In genomic region chr11:45801723-45802315, GRCh38 we compare ENCODE assay signal across 11 cellular contexts. TPM values are rescaled to one million over a fixed set of nuclear protein-coding genes. Genes with fewer than 3 reads are reported as not detected.
A peak's percentile ranks its signal among the peaks of the same experiment; 100 is the strongest.
DNase-seq lines count a peak whose midpoint lies in the region; ATAC-seq, FAIRE-seq and TF ChIP-seq lines count a peak whose summit lies in the region.
"Had no signal": no experiment of that assay in that cellular context is flagged by ENCODE, and none has a peak within 500 bp of the region (broad histone marks: within the 10 kb centered on the region; RNA-seq: fewer than 3 reads in every experiment).

No MANE protein-coding gene starts in this region.

- peaks cover 0 to 5% (median 0%) of the 10 kb centered on the region in 11 donors for H3K9me3 Mint-ChIP-seq in naive thymus-derived CD4-positive, alpha-beta T cell
- no peaks in the 10 kb centered on the region for H3K9me3 Mint-ChIP-seq in T-helper 2 cell treated with Interferon-gamma antibody and Interleukin-4, amounts not matched to agents 5 μg/mL and 100 μg/mL, for 36 hours

- peaks cover 15% of the 10 kb centered on the region in 2 donors for H3K4me1 ChIP-seq in naive thymus-derived CD4-positive, alpha-beta T cell (ENCODE audit: control insufficient read depth in 2 of 2, insufficient read depth in 2 of 2, low read length in 2 of 2)
- peaks cover 0 to 12% of the 10 kb centered on the region in 2 donors for H3K4me1 ChIP-seq in uterus

- no peak for DNase-seq in GM12891 (ENCODE audit: insufficient read length, low spot score)
- DNase-seq in NCI-H226 = peak; percentile 27
- DNase-seq in dermis blood vessel endothelial cell = peak; percentile 41
- peak in 1 of 9 donors; percentile 18 for DNase-seq in naive thymus-derived CD4-positive, alpha-beta T cell
- no peak for DNase-seq in SHP77 treated with DMSO at 0.1 percent for 48 hours (lab: John Stamatoyannopoulos, UW)
- DNase-seq in uterus = no peak
- no peak for DNase-seq in T-helper 2 cell treated with Interferon-gamma antibody and Interleukin-4, amounts not matched to agents 5 μg/mL and 100 μg/mL, for 36 hours (ENCODE audit: low spot score)
- DNase-seq: naive thymus-derived CD8-positive, alpha-beta T cell; NCI-H1436 had no signal

- TF ChIP-seq CTCF in uterus (IDR thresholded peaks at IDR 0.05) = no peak

- TF ChIP-seq POLR2A in GM12891 (IDR thresholded peaks at IDR 0.05; ENCODE audit: low read depth, low read length) (no peak), uterus (IDR thresholded peaks at IDR 0.05) (no peak)

- peak overlapping the region in 6 of 9 donors; percentile 16 to 85 (median 50) for H3K27ac Mint-ChIP-seq in naive thymus-derived CD4-positive, alpha-beta T cell
- no peak overlapping the region for H3K27ac Mint-ChIP-seq in T-helper 2 cell treated with Interferon-gamma antibody and Interleukin-4, amounts not matched to agents 5 μg/mL and 100 μg/mL, for 36 hours

- intact Hi-C loops in naive thymus-derived CD4-positive, alpha-beta T cell (cut with micrococcal nuclease) = loop anchor here in 1 of 2 donors (10.0 kb wide), 1 partner anchor 323 kb away; the partner anchor contains the start of gene PHF21A
- intact Hi-C loops in uterus (cut with DNase I; ENCODE audit: low total_unique reads) = no loop called here

- no peak overlapping the region for H3K27ac ChIP-seq in naive thymus-derived CD4-positive, alpha-beta T cell (ENCODE audit: low read depth, low read length)
- no peak overlapping the region for H3K27ac ChIP-seq in uterus
- H3K27ac ChIP-seq: ascending aorta had no signal

- H3K9me3 ChIP-seq in naive thymus-derived CD4-positive, alpha-beta T cell (ENCODE audit: control insufficient read depth in 2 of 3, low read length in 3 of 3) = no peaks in the 10 kb centered on the region
- no peaks in the 10 kb centered on the region for H3K9me3 ChIP-seq in uterus
- H3K9me3 ChIP-seq: ascending aorta had no signal

- no peak for FAIRE-seq in GM12891 (lab: Jason Lieb, UNC)

- H3K27me3 ChIP-seq in naive thymus-derived CD4-positive, alpha-beta T cell (ENCODE audit: control insufficient read depth in 2 of 2, insufficient read depth in 2 of 2, low read length in 2 of 2) = no peaks in the 10 kb centered on the region
- H3K27me3 ChIP-seq in uterus = no peaks in the 10 kb centered on the region
- H3K27me3 ChIP-seq: ascending aorta had no signal

- H3K36me3 Mint-ChIP-seq in naive thymus-derived CD4-positive, alpha-beta T cell = peaks cover 0 to 3% (median 0%) of the 10 kb centered on the region in 5 donors
- H3K36me3 Mint-ChIP-seq in T-helper 2 cell treated with Interferon-gamma antibody and Interleukin-4, amounts not matched to agents 5 μg/mL and 100 μg/mL, for 36 hours (ENCODE audit: low read depth) = peaks cover 6% of the 10 kb centered on the region
- H3K36me3 Mint-ChIP-seq: naive thymus-derived CD8-positive, alpha-beta T cell had no signal

- H3K4me1 Mint-ChIP-seq in naive thymus-derived CD4-positive, alpha-beta T cell = peaks cover 11 to 17% (median 13%) of the 10 kb centered on the region in 7 donors
- H3K4me1 Mint-ChIP-seq in T-helper 2 cell treated with Interferon-gamma antibody and Interleukin-4, amounts not matched to agents 5 μg/mL and 100 μg/mL, for 36 hours (ENCODE audit: low read depth) = peaks cover 13% of the 10 kb centered on the region

- CTCF ChIA-PET in naive thymus-derived CD4-positive, alpha-beta T cell (lab: Charles Lee) = no interaction called here

- POLR2A ChIA-PET in naive thymus-derived CD4-positive, alpha-beta T cell (lab: Charles Lee) = interaction anchor here (1.1 kb wide), 1 partner anchor 30 kb away, joined by 3 read pairs; no protein-coding TSS in a partner anchor

- peak overlapping the region in 1 of 10 donors; percentile 56 for H3K4me3 Mint-ChIP-seq in naive thymus-derived CD4-positive, alpha-beta T cell
- no peak overlapping the region for H3K4me3 Mint-ChIP-seq in T-helper 2 cell treated with Interferon-gamma antibody and Interleukin-4, amounts not matched to agents 5 μg/mL and 100 μg/mL, for 36 hours

- H3K36me3 ChIP-seq in naive thymus-derived CD4-positive, alpha-beta T cell (ENCODE audit: control insufficient read depth in 2 of 3, insufficient read depth in 3 of 3, low read length in 3 of 3) = peaks cover 0 to 6% (median 0%) of the 10 kb centered on the region in 3 experiments
- H3K36me3 ChIP-seq in uterus = no peaks in the 10 kb centered on the region
- H3K36me3 ChIP-seq: ascending aorta had no signal

- no peak overlapping the region for H3K4me3 ChIP-seq in naive thymus-derived CD4-positive, alpha-beta T cell (ENCODE audit: low read length)
- H3K4me3 ChIP-seq in uterus = no peak overlapping the region
- H3K4me3 ChIP-seq: ascending aorta had no signal

- H3K27me3 Mint-ChIP-seq in naive thymus-derived CD4-positive, alpha-beta T cell = no peaks in the 10 kb centered on the region
- no peaks in the 10 kb centered on the region for H3K27me3 Mint-ChIP-seq in T-helper 2 cell treated with Interferon-gamma antibody and Interleukin-4, amounts not matched to agents 5 μg/mL and 100 μg/mL, for 36 hours (ENCODE audit: low read depth)
- H3K27me3 Mint-ChIP-seq: naive thymus-derived CD8-positive, alpha-beta T cell had no signal

- no peak for ATAC-seq in naive thymus-derived CD4-positive, alpha-beta T cell
- ATAC-seq: naive thymus-derived CD8-positive, alpha-beta T cell; Panc1 had no signal

TF ChIP-seq in GM12891, 5 proteins besides CTCF, POLR2A, EP300 and RAD21:
- no peak for TF ChIP-seq PAX5 (IDR thresholded peaks at IDR 0.05; ENCODE audit: insufficient read depth, low read length, severe bottlenecking)
- TF ChIP-seq POU2F2 (IDR thresholded peaks at IDR 0.05; ENCODE audit: low read depth, low read length) = no peak
- TF ChIP-seq SPI1 (IDR thresholded peaks at IDR 0.05; ENCODE audit: low read depth, low read length) = 0 out of 2 replicates have a peak, but pooled peaks have one; percentile 26
- TF ChIP-seq POLR2AphosphoS5 (IDR thresholded peaks at IDR 0.05; ENCODE audit: low read depth, low read length) = no peak
- TF ChIP-seq TAF1 (IDR thresholded peaks at IDR 0.05; ENCODE audit: low read depth, low read length) = no peak

RNA-seq across cellular contexts. Expression of gene SLC35C1, which starts 3.1 kb away (rescaled TPM):
- 4.0 TPM for polyA plus RNA-seq in GM12891 (2012; ENCODE audit: low read depth, missing spikeins)
- 4.8 and 14.2 TPM in 2 replicates for total RNA-seq in dermis blood vessel endothelial cell
- total RNA-seq in naive thymus-derived CD4-positive, alpha-beta T cell = 10 to 100 TPM in 4 of 5 experiments, 1 to 10 TPM in 1; 7.9 to 22.8 (median 14.2) TPM
- polyA plus RNA-seq in naive thymus-derived CD4-positive, alpha-beta T cell = 10 to 100 TPM; 10.3 to 13.9 TPM
- total RNA-seq in uterus = 10 to 100 TPM in 1 of 4 donors, 1 to 10 TPM in 2, under 1 TPM in 1; under 0.01 to 12.7 (median 5.2) TPM

RNA-seq across cellular contexts. Expression of gene CRY2, which starts 45.5 kb away (rescaled TPM):
- polyA plus RNA-seq in GM12891 (2012; ENCODE audit: low read depth, missing spikeins) = 5.2 TPM
- total RNA-seq in dermis blood vessel endothelial cell (8.2 and 11.6 TPM in 2 replicates), uterus (10 to 100 TPM; 22.1 to 91.8 (median 61.0) TPM)
- total RNA-seq in naive thymus-derived CD4-positive, alpha-beta T cell = 100 to 1,000 TPM in 2 of 5 experiments, 10 to 100 TPM in 3; 31.1 to 202 (median 66.9) TPM
- 10 to 100 TPM; 26.9 to 36.0 TPM for polyA plus RNA-seq in naive thymus-derived CD4-positive, alpha-beta T cell

Comparison
In these comparisons a context has a peak if more than half of its experiments do, and no peak if none do; other contexts are left out.
1. DNase-seq: peak in NCI-H226 (single experiment) and dermis blood vessel endothelial cell (single experiment); none in GM12891 (single experiment), SHP77 treated with DMSO at 0.1 percent for 48 hours (single experiment), uterus (0 of 2) and T-helper 2 cell treated with Interferon-gamma antibody and Interleukin-4, amounts not matched to agents 5 μg/mL and 100 μg/mL, for 36 hours (single experiment).